Comparison of ENCODE assay signal across 8 cellular contexts in genomic region chr16:28403220-28404072, GRCh38. TPM values are rescaled to one million over a fixed set of nuclear protein-coding genes. Genes with fewer than 3 reads are reported as not detected.
DNase-seq lines count a peak whose midpoint lies in the region; ATAC-seq and TF ChIP-seq lines count a peak whose summit lies in the region.
"Not testable (repeated sequence)": the region's sequence is repeated elsewhere in the genome, so short reads cannot be mapped to it uniquely, and the experiment has no call there.

EIF3CL (minus strand) TSS chr16:28403841; CDS start chr16:28403618, 223 bp downstream.

- DNase-seq in CD8-positive, alpha-beta memory T cell; M059J (ENCODE audit: low read depth); lung microvascular endothelial cell (ENCODE audit: low read depth in 2 of 2); spleen: not testable (repeated sequence)

- TF ChIP-seq POLR2A in spleen (IDR thresholded peaks at IDR 0.05) = not testable (repeated sequence)

- not testable (repeated sequence) for TF ChIP-seq CTCF in spleen (IDR thresholded peaks at IDR 0.05 in 8 of 11, conservative IDR thresholded peaks at IDR 0.05 in 3 of 11)

- H3K4me3 ChIP-seq in CD8-positive, alpha-beta memory T cell (ENCODE audit: low read length) = not testable (repeated sequence)
- H3K4me3 ChIP-seq in esophagus (ENCODE audit: low read depth in 1 of 2, low read length in 2 of 2) = peak within 1 kb of the TSS in 1 of 2 donors; percentile 28
- peak within 1 kb of the TSS in 4 of 8 donors; percentile 20 to 52 (median 35) for H3K4me3 ChIP-seq in spleen

- no CpG with 5 or more reads among the region's 66 CpGs for WGBS in esophagus, 2 donors
- WGBS in spleen, 5 donors = no CpG with 5 or more reads among the region's 66 CpGs

- not testable (repeated sequence) for H3K36me3 Mint-ChIP-seq in CD8-positive, alpha-beta memory T cell; activated T-helper 17 cell treated with anti-CD3 and anti-CD28 coated beads, Interleukin-2, amount 50 U/mL, for 72 hours (ENCODE audit: low read depth)

- H3K9me3 Mint-ChIP-seq in CD8-positive, alpha-beta memory T cell; activated T-helper 17 cell treated with anti-CD3 and anti-CD28 coated beads, Interleukin-2, amount 50 U/mL, for 72 hours: not testable (repeated sequence)

- H3K36me3 ChIP-seq in CD8-positive, alpha-beta memory T cell (ENCODE audit: insufficient read depth, low read length); esophagus (ENCODE audit: control insufficient read depth in 2 of 2, insufficient read depth in 2 of 2, low read length in 1 of 2); spleen: not testable (repeated sequence)

- POLR2A ChIA-PET in CD8-positive, alpha-beta memory T cell (lab: Charles Lee) = not testable (repeated sequence)

- not testable (repeated sequence) for H3K27me3 ChIP-seq in CD8-positive, alpha-beta memory T cell (ENCODE audit: insufficient read depth, low read length, poor library complexity, severe bottlenecking); esophagus (ENCODE audit: control insufficient read depth in 1 of 2, insufficient read depth in 2 of 2, low read length in 2 of 2); spleen (replicated peaks in 1 of 7)

- not testable (repeated sequence) for H3K27ac ChIP-seq in CD8-positive, alpha-beta memory T cell (ENCODE audit: low read depth, low read length); esophagus (ENCODE audit: low read depth in 2 of 2, low read length in 1 of 2); spleen

- H3K4me3 Mint-ChIP-seq in CD8-positive, alpha-beta memory T cell = peak within 1 kb of the TSS in 4 of 7 donors; percentile 39 to 64 (median 62)
- H3K4me3 Mint-ChIP-seq in activated T-helper 17 cell treated with anti-CD3 and anti-CD28 coated beads, Interleukin-2, amount 50 U/mL, for 72 hours = peak within 1 kb of the TSS; percentile 53

- not testable (repeated sequence) for H3K4me1 Mint-ChIP-seq in CD8-positive, alpha-beta memory T cell; activated T-helper 17 cell treated with anti-CD3 and anti-CD28 coated beads, Interleukin-2, amount 50 U/mL, for 72 hours

- not testable (repeated sequence) for H3K9me3 ChIP-seq in CD8-positive, alpha-beta memory T cell (ENCODE audit: low read length); esophagus (ENCODE audit: control insufficient read depth in 2 of 2, insufficient read depth in 1 of 2, low read depth in 1 of 2, low read length in 1 of 2); spleen

- peak within 1 kb of the TSS in 2 of 8 donors; percentile 29 to 77 for H3K27ac Mint-ChIP-seq in CD8-positive, alpha-beta memory T cell
- H3K27ac Mint-ChIP-seq in activated T-helper 17 cell treated with anti-CD3 and anti-CD28 coated beads, Interleukin-2, amount 50 U/mL, for 72 hours = not testable (repeated sequence)

- ATAC-seq in GM19452 (IDR thresholded peaks at IDR 0.05; ENCODE audit: unreplicated experiment) (peak; percentile 97), HG02970 (IDR thresholded peaks at IDR 0.05; ENCODE audit: low FRiP score, unreplicated experiment) (peak; percentile 92)
- peak; percentile 100 for ATAC-seq in activated T-helper 17 cell treated with anti-CD3 and anti-CD28 coated beads, Interleukin-2, amount 50 U/mL, for 72 hours (replicated peaks)

- intact Hi-C loops in spleen (cut with DNase I; ENCODE audit: low total_unique reads) = not testable (repeated sequence)

- CTCF ChIA-PET in CD8-positive, alpha-beta memory T cell (lab: Charles Lee) = not testable (repeated sequence)

- H3K4me1 ChIP-seq in CD8-positive, alpha-beta memory T cell (ENCODE audit: insufficient read depth, low read length); esophagus (ENCODE audit: control insufficient read depth in 2 of 2, insufficient read depth in 2 of 2, low read length in 1 of 2); spleen: not testable (repeated sequence)

- not testable (repeated sequence) for H3K27me3 Mint-ChIP-seq in CD8-positive, alpha-beta memory T cell; activated T-helper 17 cell treated with anti-CD3 and anti-CD28 coated beads, Interleukin-2, amount 50 U/mL, for 72 hours

RNA-seq across cellular contexts. Expression of gene EIF3CL, which starts in this region (rescaled TPM):
- 10 to 100 TPM; 55.0 to 66.5 TPM for total RNA-seq in CD8-positive, alpha-beta memory T cell
- 30.8 TPM for polyA plus RNA-seq in CD8-positive, alpha-beta memory T cell
- 21.7 and 39.4 TPM in 2 replicates for total RNA-seq in M059J (2014; rRNA removed; shearing (Covaris generic))
- 100 to 1,000 TPM in 1 of 2 donors, 10 to 100 TPM in 1; 33.5 to 108 TPM for total RNA-seq in activated T-helper 17 cell treated with anti-CD3 and anti-CD28 coated beads, Interleukin-2, amount 50 U/mL, for 72 hours
- 10 to 100 TPM; 41.2 to 49.7 TPM for polyA plus RNA-seq in esophagus
- total RNA-seq in lung microvascular endothelial cell = 86.1 and 89.8 TPM in 2 replicates
- total RNA-seq in spleen = 100 to 1,000 TPM in 3 of 7 donors, 10 to 100 TPM in 4; 36.2 to 189 (median 63.3) TPM
- polyA plus RNA-seq in spleen = 10 to 100 TPM; 26.9 to 43.5 (median 37.5) TPM
